8 cellular contexts compared by ENCODE assay signal in genomic region chr10:62554632-62555199, GRCh38.
A peak's percentile ranks its signal among the peaks of the same experiment; 100 is the strongest.
DNase-seq lines count a peak whose midpoint lies in the region; ATAC-seq and TF ChIP-seq lines count a peak whose summit lies in the region.

No MANE protein-coding gene starts in this region.

- TF ChIP-seq CTCF in HFF-Myc (IDR thresholded peaks at IDR 0.05; ENCODE audit: low read depth, low read length, missing control alignments) (peak; percentile 58), cardiac fibroblast (IDR thresholded peaks at IDR 0.05; ENCODE audit: low read depth, low read length) (peak; percentile 69), left lung (IDR thresholded peaks at IDR 0.05) (peak; percentile 30 to 48), stomach (IDR thresholded peaks at IDR 0.05) (peak in 1 of 7 experiments; percentile 9)

- H3K27me3 ChIP-seq in left lung (no peaks in the 10 kb centered on the region), stomach (no peaks in the 10 kb centered on the region)

- TF ChIP-seq EP300 in stomach (IDR thresholded peaks at IDR 0.05) = no peak

- DNase-seq in stimulated activated naive CD8-positive, alpha-beta T cell treated with anti-CD3 and anti-CD28 coated beads, Interleukin-15, amount 100 ng/mL, for 72 hours = peak; percentile 7 to 11
- no peak for DNase-seq in stimulated activated naive CD8-positive, alpha-beta T cell treated with anti-CD3 and anti-CD28 coated beads, Interleukin-15, Interleukin-2, amounts not matched to agents 100 U/mL and 50 U/mL, for 24 hours
- DNase-seq in HFF-Myc (ENCODE audit: extremely low read depth, low read depth) (no peak), NCI-H2227 (lab: John Stamatoyannopoulos, UW; ENCODE audit: unreplicated experiment) (peak; percentile 23), cardiac fibroblast (ENCODE audit: low read depth in 2 of 2) (peak; percentile 67 to 82), left lung (no peak), stomach (no peak), SKM-1 treated with dmso at 0.1 percent for 144 hours (lab: John Stamatoyannopoulos, UW; ENCODE audit: unreplicated experiment) (no peak)

- H3K27ac Mint-ChIP-seq in stimulated activated naive CD8-positive, alpha-beta T cell treated with anti-CD3 and anti-CD28 coated beads, Interleukin-15, amount 100 ng/mL, for 72 hours = peak overlapping the region in 1 of 2 donors; percentile 65

- H3K4me3 ChIP-seq in HFF-Myc (replicated peaks; ENCODE audit: low read depth, low read length) (no peak overlapping the region), cardiac fibroblast (replicated peaks in 1 of 2; ENCODE audit: low read depth in 2 of 2, low read length in 2 of 2) (no peak overlapping the region), left lung (no peak overlapping the region), stomach (no peak overlapping the region)

- TF ChIP-seq POLR2A in stomach (IDR thresholded peaks at IDR 0.05) = no peak

- H3K36me3 ChIP-seq in left lung (no peaks in the 10 kb centered on the region), stomach (no peaks in the 10 kb centered on the region)

- no peak overlapping the region for H3K4me3 Mint-ChIP-seq in stimulated activated naive CD8-positive, alpha-beta T cell treated with anti-CD3 and anti-CD28 coated beads, Interleukin-15, amount 100 ng/mL, for 72 hours

- WGBS in stomach, 5 donors = 55 to 65% (median 57%) methylated on average over 7 of the region's 7 CpGs

- H3K27me3 Mint-ChIP-seq in stimulated activated naive CD8-positive, alpha-beta T cell treated with anti-CD3 and anti-CD28 coated beads, Interleukin-15, amount 100 ng/mL, for 72 hours = peaks cover 8% of the 10 kb centered on the region

- H3K9me3 Mint-ChIP-seq in stimulated activated naive CD8-positive, alpha-beta T cell treated with anti-CD3 and anti-CD28 coated beads, Interleukin-15, amount 100 ng/mL, for 72 hours = no peaks in the 10 kb centered on the region

- H3K27ac ChIP-seq in left lung = no peak overlapping the region
- H3K27ac ChIP-seq in stomach = no peak overlapping the region

- H3K4me1 Mint-ChIP-seq in stimulated activated naive CD8-positive, alpha-beta T cell treated with anti-CD3 and anti-CD28 coated beads, Interleukin-15, amount 100 ng/mL, for 72 hours = no peaks in the 10 kb centered on the region

- H3K9me3 ChIP-seq in left lung (no peaks in the 10 kb centered on the region), stomach (no peaks in the 10 kb centered on the region)

- ATAC-seq in stimulated activated naive CD8-positive, alpha-beta T cell treated with anti-CD3 and anti-CD28 coated beads, Interleukin-15, amount 100 ng/mL, for 72 hours = peak; percentile 56
- ATAC-seq in stimulated activated naive CD8-positive, alpha-beta T cell treated with anti-CD3 and anti-CD28 coated beads, Interleukin-15, Interleukin-2, amounts not matched to agents 100 U/mL and 50 U/mL, for 24 hours = no peak
- ATAC-seq in left lung = peak; percentile 79

- no peaks in the 10 kb centered on the region for H3K4me1 ChIP-seq in left lung
- H3K4me1 ChIP-seq in stomach = no peaks in the 10 kb centered on the region

- intact Hi-C loops in left lung (cut with DNase I) = no loop called here
- intact Hi-C loops in stomach (cut with DNase I; ENCODE audit: low total_unique reads) = no loop called here

Comparison
In these comparisons a context has a peak if more than half of its experiments do, and no peak if none do; other contexts are left out.
1. DNase-seq: peak in stimulated activated naive CD8-positive, alpha-beta T cell treated with anti-CD3 and anti-CD28 coated beads, Interleukin-15, amount 100 ng/mL, for 72 hours (2 of 2), NCI-H2227 (single experiment) and cardiac fibroblast (2 of 2); none in stimulated activated naive CD8-positive, alpha-beta T cell treated with anti-CD3 and anti-CD28 coated beads, Interleukin-15, Interleukin-2, amounts not matched to agents 100 U/mL and 50 U/mL, for 24 hours (single experiment), HFF-Myc (single experiment), left lung (0 of 2), stomach (single experiment) and SKM-1 treated with dmso at 0.1 percent for 144 hours (single experiment).